Comparison of ENCODE assay signal across 10 cellular contexts in genomic region chr14:66649515-66649914, GRCh38.
DNase-seq lines count a peak whose midpoint lies in the region; ATAC-seq and TF ChIP-seq lines count a peak whose summit lies in the region.
"Had no signal": no experiment of that assay in that cellular context is flagged by ENCODE, and none has a peak within 500 bp of the region (broad histone marks: within the 10 kb centered on the region; RNA-seq: fewer than 3 reads in every experiment).

No MANE protein-coding gene starts in this region.

- no peaks in the 10 kb centered on the region for H3K9me3 ChIP-seq in transverse colon
- H3K9me3 ChIP-seq: left lung had no signal

- TF ChIP-seq POLR2A in transverse colon (IDR thresholded peaks at IDR 0.05) = no peak

- in situ Hi-C loops in transverse colon (cut with MboI; ENCODE audit: low pct_ligation_motif_present in 1 of 4, low pct_unique_long_range_greater_than_20kb in 1 of 4, low sequenced_read_pairs in 3 of 4) = no loop called here

- intact Hi-C loops in transverse colon (cut with DNase I; ENCODE audit: low total_unique reads) = no loop called here

- no peak for TF ChIP-seq EP300 in transverse colon (IDR thresholded peaks at IDR 0.05; ENCODE audit: low read depth)

- H3K27ac ChIP-seq in transverse colon = no peak overlapping the region
- H3K27ac ChIP-seq: left lung had no signal

- H3K4me1 ChIP-seq in transverse colon = no peaks in the 10 kb centered on the region
- H3K4me1 ChIP-seq: left lung had no signal

- peak; percentile 68 for ATAC-seq in GM19035 (IDR thresholded peaks at IDR 0.05; ENCODE audit: unreplicated experiment)
- peak; percentile 56 for ATAC-seq in HG02943 (IDR thresholded peaks at IDR 0.05; ENCODE audit: low read depth, unreplicated experiment)
- ATAC-seq: left lung had no signal

- WGBS in transverse colon (ENCODE audit: low coverage in 1 of 2), 2 donors = 62% methylated on average over 3 of the region's 3 CpGs; no CpG with 5 or more reads in 1 of the 2 donors

- DNase-seq in DMS53 (lab: John Stamatoyannopoulos, UW) = peak; percentile 77
- peak; percentile 94 to 99 for DNase-seq in NCI-H524 (lab: John Stamatoyannopoulos, UW)
- no peak for DNase-seq in NOMO-1 treated with DMSO at 0.1 percent for 48 hours (lab: John Stamatoyannopoulos, UW; ENCODE audit: unreplicated experiment)
- no peak for DNase-seq in A172 (ENCODE audit: low spot score)
- DNase-seq in transverse colon = no peak
- no peak for DNase-seq in NCI-H2196 treated with DMSO at 0.1 percent for 48 hours (lab: John Stamatoyannopoulos, UW; ENCODE audit: unreplicated experiment)
- DNase-seq: left lung; stimulated activated CD4-positive, alpha-beta T cell treated with anti-CD3 and anti-CD28 coated beads, Interleukin-12 subunit alpha, Interleukin-12 subunit beta, amount 100 ng/mL, for 4 hours had no signal

- no peak for TF ChIP-seq CTCF in transverse colon (IDR thresholded peaks at IDR 0.05)

- H3K4me3 ChIP-seq in transverse colon = no peak overlapping the region
- H3K4me3 ChIP-seq: left lung had no signal

- no peaks in the 10 kb centered on the region for H3K27me3 ChIP-seq in transverse colon
- H3K27me3 ChIP-seq: left lung had no signal

- H3K36me3 ChIP-seq in transverse colon = no peaks in the 10 kb centered on the region
- H3K36me3 ChIP-seq: left lung had no signal

Comparison
In these comparisons a context has a peak if more than half of its experiments do, and no peak if none do; other contexts are left out.
1. DNase-seq: peak in DMS53 (single experiment) and NCI-H524 (2 of 2); none in NOMO-1 treated with DMSO at 0.1 percent for 48 hours (single experiment), A172 (single experiment), transverse colon (single experiment) and NCI-H2196 treated with DMSO at 0.1 percent for 48 hours (single experiment).